ENCODE assay signal across 8 cellular contexts in the genomic region with DNA sequence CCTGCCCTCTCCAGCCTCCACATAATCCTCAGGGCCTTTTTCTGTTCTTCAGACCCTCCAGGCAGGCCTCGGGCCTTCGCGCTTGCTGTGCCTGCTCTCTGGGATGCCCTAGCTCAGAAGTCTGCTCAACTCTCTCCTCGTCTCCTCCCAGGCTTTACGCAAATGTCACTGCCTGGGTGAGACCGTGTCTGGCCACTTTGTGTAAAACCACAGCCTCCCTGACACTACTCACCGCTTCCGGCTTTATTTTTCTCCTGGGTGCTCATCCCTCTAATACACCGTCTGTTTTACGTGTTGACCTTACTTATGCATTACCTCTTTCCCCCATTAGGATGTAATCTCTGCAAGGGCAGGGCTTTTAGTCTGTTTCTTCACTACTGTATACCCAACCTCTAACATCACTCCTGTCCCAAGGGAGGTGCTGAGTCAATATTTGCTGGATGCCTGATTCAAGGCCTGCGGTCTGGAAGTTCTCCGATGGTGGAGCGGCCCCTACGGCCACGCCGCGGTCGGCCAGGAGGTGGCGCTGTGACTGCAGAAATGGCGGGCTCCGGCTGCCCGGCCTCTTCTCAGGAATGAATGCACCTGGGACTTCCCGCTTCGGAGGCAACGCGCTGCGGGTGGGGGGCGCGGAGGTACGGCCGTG. TPM values are rescaled to one million over a fixed set of nuclear protein-coding genes. Genes with fewer than 3 reads are reported as not detected.
DNase-seq lines count a peak whose midpoint lies in the region; ATAC-seq, FAIRE-seq and TF ChIP-seq lines count a peak whose summit lies in the region.

No MANE protein-coding gene starts in this region.

- peak; percentile 90 for DNase-seq in AG04449 (ENCODE audit: low read depth, low spot score)
- peak; percentile 80 for DNase-seq in M059J (ENCODE audit: low read depth)
- DNase-seq in SHP77 (lab: John Stamatoyannopoulos, UW) = peak; percentile 62 to 65
- DNase-seq in activated gamma-delta T cell treated with Interleukin-2 at 50 U/mL for 16 hours = peak; percentile 46
- DNase-seq in frontal cortex (ENCODE audit: low spot score in 2 of 2) = peak; percentile 75 to 88
- peak; percentile 91 for DNase-seq in omental fat pad (ENCODE audit: low spot score)
- peak; percentile 63 for DNase-seq in thoracic aorta (ENCODE audit: low spot score)

- no peaks in the 10 kb centered on the region for H3K36me3 ChIP-seq in thoracic aorta

- H3K4me3 ChIP-seq in AG04449 (ENCODE audit: low read depth, low read length) (no peak overlapping the region), thoracic aorta (no peak overlapping the region)

- POLR2A ChIA-PET in AG04449 (lab: Yijun Ruan, JAX) = no interaction called here

- no peaks in the 10 kb centered on the region for H3K9me3 ChIP-seq in thoracic aorta

- no peaks in the 10 kb centered on the region for H3K27me3 ChIP-seq in thoracic aorta (replicated peaks; ENCODE audit: insufficient read depth)

- peaks cover 0 to 11% of the 10 kb centered on the region in 2 donors for H3K4me1 ChIP-seq in thoracic aorta (ENCODE audit: control insufficient read depth in 1 of 2, low read depth in 2 of 2)

- TF ChIP-seq CTCF in AG04449 (IDR thresholded peaks at IDR 0.05; ENCODE audit: insufficient read depth, low read length, missing control alignments) (peak; percentile 95), omental fat pad (IDR thresholded peaks at IDR 0.05) (peak in 2 of 3 donors; percentile 86 to 95), thoracic aorta (IDR thresholded peaks at IDR 0.05) (peak; percentile 93)

- no peak for FAIRE-seq in frontal cortex (lab: Jason Lieb, UNC)

- H3K27ac ChIP-seq in thoracic aorta = no peak overlapping the region

- peak; percentile 59 for ATAC-seq in GM18873 (IDR thresholded peaks at IDR 0.05; ENCODE audit: low FRiP score, unreplicated experiment)
- ATAC-seq in omental fat pad (ENCODE audit: low FRiP score) = peak; percentile 88
- peak; percentile 84 for ATAC-seq in thoracic aorta (ENCODE audit: insufficient number of reproducible peaks, low FRiP score, low read depth)

- CTCF ChIA-PET in AG04449 (lab: Yijun Ruan, JAX) = interaction anchor here (0.8 to 18.4 kb wide), 38 partner anchors 8 to 819 kb away, joined by 3 to 425 read pairs (median 5); a partner anchor contains a TSS

RNA-seq across cellular contexts. Expression of a gene that starts 58.2 kb away (rescaled TPM):
- total RNA-seq in M059J (2014; rRNA removed; shearing (Covaris generic)) = 1,171 and 1,190 TPM in 2 replicates
- total RNA-seq in frontal cortex (15.1 TPM), omental fat pad (10 to 100 TPM; 12.0 to 71.5 (median 33.3) TPM), thoracic aorta (10 to 100 TPM; 12.0 to 15.4 TPM)

Comparison
In these comparisons a context has a peak if more than half of its experiments do, and no peak if none do; other contexts are left out.
1. RNA of a gene that starts 58.2 kb away (total RNA-seq): 1,171 to 1,190 TPM in M059J; 12.0 to 71.5 TPM in omental fat pad, 12.0 to 15.4 TPM in thoracic aorta and 15.1 TPM in frontal cortex (single experiment); every median in the first group is over 10 times any median in the second.
2. Peak in every context shown above with its lines, with median percentiles within 50 percentile points of each other: DNase-seq, CTCF ChIP-seq and ATAC-seq.